In genomic region chr2:112304298-112304941, GRCh38 we compare ENCODE assay signal across 18 cellular contexts. TPM values are rescaled to one million over a fixed set of nuclear protein-coding genes. Genes with fewer than 3 reads are reported as not detected.
A peak's percentile ranks its signal among the peaks of the same experiment; 100 is the strongest.
DNase-seq lines count a peak whose midpoint lies in the region; ATAC-seq, FAIRE-seq and TF ChIP-seq lines count a peak whose summit lies in the region.
"Had no signal": no experiment of that assay in that cellular context is flagged by ENCODE, and none has a peak within 500 bp of the region (broad histone marks: within the 10 kb centered on the region; RNA-seq: fewer than 3 reads in every experiment).

No MANE protein-coding gene starts in this region.

- intact Hi-C loops in activated B cell treated with CpG ODN at 0.5 μM for 24 hours (cut with micrococcal nuclease): no loop called here
- intact Hi-C loops in natural killer cell (cut with micrococcal nuclease): no loop called here

- ATAC-seq in HG02610 (IDR thresholded peaks at IDR 0.05; ENCODE audit: unreplicated experiment) (peak; percentile 72), activated B cell treated with CpG ODN at 0.5 μM for 24 hours (ENCODE audit: low read depth) (no peak), GM18870 (IDR thresholded peaks at IDR 0.05; ENCODE audit: unreplicated experiment) (no peak), natural killer cell (no peak)
- no peak for ATAC-seq in stimulated activated effector memory CD8-positive, alpha-beta T cell treated with anti-CD3 and anti-CD28 coated beads, Interleukin-12 subunit alpha, Interleukin-12 subunit beta, amount 100 ng/mL, for 72 hours
- ATAC-seq: GM23338, lower lobe of right lung, T-helper 17 cell had no signal

- H3K27ac Mint-ChIP-seq in activated B cell treated with CpG ODN at 0.5 μM for 24 hours (peak overlapping the region; percentile 11), natural killer cell (no peak overlapping the region)
- peak overlapping the region; percentile 50 for H3K27ac Mint-ChIP-seq in stimulated activated effector memory CD8-positive, alpha-beta T cell treated with anti-CD3 and anti-CD28 coated beads, Interleukin-12 subunit alpha, Interleukin-12 subunit beta, amount 100 ng/mL, for 72 hours
- H3K27ac Mint-ChIP-seq: GM23338, T-helper 17 cell had no signal

- CTCF ChIA-PET in activated B cell treated with CpG ODN at 0.5 μM for 24 hours (lab: Charles Lee): no interaction called here

- FAIRE-seq in GM12892 (lab: Jason Lieb, UNC): peak; percentile 68

- DNase-seq in GM12892 (ENCODE audit: insufficient read length): no peak
- no peak for DNase-seq in activated B cell treated with CpG ODN at 0.5 μM for 24 hours
- no peak for DNase-seq in stimulated activated effector memory CD8-positive, alpha-beta T cell treated with anti-CD3 and anti-CD28 coated beads, Interleukin-12 subunit alpha, Interleukin-12 subunit beta, amount 100 ng/mL, for 72 hours (ENCODE audit: low spot score in 2 of 2)
- DNase-seq in SKM-1 (lab: John Stamatoyannopoulos, UW; ENCODE audit: unreplicated experiment): no peak
- DNase-seq in natural killer cell: no peak
- DNase-seq: activated effector memory CD4-positive, alpha-beta T cell treated with Interleukin-2 at 50 U/mL for 16 hours; caudate nucleus; COR-L47; effector CD8-positive, alpha-beta T cell; lower lobe of right lung; NCI-H1417 treated with DMSO at 0.1 percent for 48 hours; NK-92 treated with Interleukin-12 subunit alpha and Interleukin-12 subunit beta, amount 100 ng/mL, for 24 hours; sigmoid colon; stimulated activated CD4-positive, alpha-beta T cell treated with anti-CD3 and anti-CD28 coated beads, Interleukin-1b, Interleukin-23, amount 100 ng/mL, for 48 hours; T-helper 17 cell had no signal

- 0 out of 2 replicates have a peak, but pooled peaks have one; percentile 23 for TF ChIP-seq POLR2A in GM12892 (IDR thresholded peaks at IDR 0.05; ENCODE audit: low read depth, low read length)

- H3K4me1 Mint-ChIP-seq in activated B cell treated with CpG ODN at 0.5 μM for 24 hours: peaks cover 7% of the 10 kb centered on the region
- H3K4me1 Mint-ChIP-seq in stimulated activated effector memory CD8-positive, alpha-beta T cell treated with anti-CD3 and anti-CD28 coated beads, Interleukin-12 subunit alpha, Interleukin-12 subunit beta, amount 100 ng/mL, for 72 hours: no peaks in the 10 kb centered on the region
- H3K4me1 Mint-ChIP-seq in natural killer cell: no peaks in the 10 kb centered on the region

- H3K27me3 Mint-ChIP-seq in activated B cell treated with CpG ODN at 0.5 μM for 24 hours: no peaks in the 10 kb centered on the region
- no peaks in the 10 kb centered on the region for H3K27me3 Mint-ChIP-seq in natural killer cell (ENCODE audit: low read depth in 2 of 2)
- H3K27me3 Mint-ChIP-seq: T-helper 17 cell had no signal

- POLR2A ChIA-PET in activated B cell treated with CpG ODN at 0.5 μM for 24 hours (lab: Charles Lee): no interaction called here

- TF ChIP-seq CTCF in activated B cell treated with CpG ODN at 0.5 μM for 24 hours (IDR thresholded peaks at IDR 0.05) (no peak), natural killer cell (IDR thresholded peaks at IDR 0.05) (no peak)

- H3K9me3 Mint-ChIP-seq in activated B cell treated with CpG ODN at 0.5 μM for 24 hours (no peaks in the 10 kb centered on the region), natural killer cell (no peaks in the 10 kb centered on the region)
- no peaks in the 10 kb centered on the region for H3K9me3 Mint-ChIP-seq in stimulated activated effector memory CD8-positive, alpha-beta T cell treated with anti-CD3 and anti-CD28 coated beads, Interleukin-12 subunit alpha, Interleukin-12 subunit beta, amount 100 ng/mL, for 72 hours
- H3K9me3 Mint-ChIP-seq: GM23338 had no signal

- H3K4me3 Mint-ChIP-seq in activated B cell treated with CpG ODN at 0.5 μM for 24 hours: no peak overlapping the region
- H3K4me3 Mint-ChIP-seq in stimulated activated effector memory CD8-positive, alpha-beta T cell treated with anti-CD3 and anti-CD28 coated beads, Interleukin-12 subunit alpha, Interleukin-12 subunit beta, amount 100 ng/mL, for 72 hours: no peak overlapping the region
- H3K4me3 Mint-ChIP-seq in natural killer cell: no peak overlapping the region
- H3K4me3 Mint-ChIP-seq: GM23338, T-helper 17 cell had no signal

- H3K36me3 Mint-ChIP-seq in activated B cell treated with CpG ODN at 0.5 μM for 24 hours (ENCODE audit: low read depth) (peaks cover 53% of the 10 kb centered on the region), natural killer cell (peaks cover 20% of the 10 kb centered on the region)
- H3K36me3 Mint-ChIP-seq in stimulated activated effector memory CD8-positive, alpha-beta T cell treated with anti-CD3 and anti-CD28 coated beads, Interleukin-12 subunit alpha, Interleukin-12 subunit beta, amount 100 ng/mL, for 72 hours: peaks cover 29% of the 10 kb centered on the region

RNA-seq across cellular contexts. Expression of gene ZC3H6, which starts 29.0 kb away (rescaled TPM):
- 8.4 TPM for polyA plus RNA-seq in GM12892 (2012; ENCODE audit: missing spikeins)
- 7.0 and 7.3 TPM in 2 replicates for total RNA-seq in activated B cell treated with CpG ODN at 0.5 μM for 24 hours
- total RNA-seq in natural killer cell: 10 to 100 TPM; 13.1 to 17.3 (median 15.3) TPM

RNA-seq across cellular contexts. Expression of gene ZC3H8, which starts 49.6 kb away (rescaled TPM):
- 16.0 TPM for polyA plus RNA-seq in GM12892 (2012; ENCODE audit: missing spikeins)
- 17.2 and 25.7 TPM in 2 replicates for total RNA-seq in activated B cell treated with CpG ODN at 0.5 μM for 24 hours
- total RNA-seq in natural killer cell: 10 to 100 TPM in 2 of 3 donors, 1 to 10 TPM in 1; 9.3 to 20.3 (median 16.0) TPM

Comparison
In these comparisons a context has a peak if more than half of its experiments do, and no peak if none do; other contexts are left out.
1. H3K27ac Mint-ChIP-seq: peak in activated B cell treated with CpG ODN at 0.5 μM for 24 hours (single experiment) and stimulated activated effector memory CD8-positive, alpha-beta T cell treated with anti-CD3 and anti-CD28 coated beads, Interleukin-12 subunit alpha, Interleukin-12 subunit beta, amount 100 ng/mL, for 72 hours (single experiment); none in natural killer cell (0 of 2).